In the genomic region with DNA sequence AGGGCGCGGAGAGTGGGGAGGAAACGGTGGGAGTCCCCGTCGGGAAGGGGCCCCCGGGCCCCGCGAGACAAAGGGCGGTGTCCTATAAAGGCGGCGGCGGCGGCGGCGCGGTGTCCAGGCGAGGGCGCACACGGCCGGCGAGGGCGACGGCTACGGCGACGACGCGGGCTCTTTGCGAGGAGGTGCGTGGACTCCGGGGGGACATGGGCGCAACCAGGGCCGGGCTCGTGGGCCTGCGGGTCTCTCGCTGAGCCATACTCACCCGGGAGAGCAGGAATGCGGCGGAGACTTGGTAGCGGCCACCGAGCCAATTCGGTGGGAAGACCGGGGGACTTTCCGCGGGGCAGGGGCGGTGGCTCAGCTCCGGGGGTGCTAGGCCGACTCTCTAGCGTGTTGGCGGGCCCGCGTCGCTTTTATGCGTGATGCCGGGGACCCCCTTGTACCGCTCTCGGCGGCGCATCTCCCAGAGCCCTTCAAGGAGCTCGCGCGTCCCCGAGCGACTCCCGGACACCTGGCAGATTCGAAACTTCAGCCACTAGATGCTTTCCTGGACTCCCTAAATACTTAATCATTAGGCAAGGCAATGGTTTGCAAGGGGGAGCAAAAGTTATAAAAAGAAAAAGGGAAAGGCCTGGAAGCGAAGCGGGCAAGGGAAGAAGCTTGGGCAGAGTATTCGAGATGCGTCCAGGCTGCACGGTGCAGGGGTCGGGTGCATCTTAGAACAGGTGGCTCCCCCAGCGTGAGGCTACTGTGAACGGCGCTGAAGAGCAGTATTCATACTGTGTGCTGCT, we compare ENCODE assay signal across 8 cellular contexts. TPM values are rescaled to one million over a fixed set of nuclear protein-coding genes. Genes with fewer than 3 reads are reported as not detected.
DNase-seq lines count a peak whose midpoint lies in the region; ATAC-seq and TF ChIP-seq lines count a peak whose summit lies in the region.

No MANE protein-coding gene starts in this region.

- peak overlapping the region; percentile 66 for H3K9ac ChIP-seq in OCI-LY3 (ENCODE audit: low read length)

- CTCF ChIA-PET in PC-9 (lab: Charles Lee) = no interaction called here

- H3K27ac Mint-ChIP-seq in dendritic cell treated with granulocyte-macrophage colony-stimulating factor and Interleukin-4, amounts not matched to agents 40 ng/mL and 50 ng/mL, for 4 days = no peak overlapping the region
- no peak overlapping the region for H3K27ac Mint-ChIP-seq in type B pancreatic cell

- H3K36me3 ChIP-seq in OCI-LY3 (replicated peaks; ENCODE audit: low read depth, low read length) = no peaks in the 10 kb centered on the region
- no peaks in the 10 kb centered on the region for H3K36me3 ChIP-seq in lower lobe of right lung
- H3K36me3 ChIP-seq in PC-9 (ENCODE audit: low read depth) = no peaks in the 10 kb centered on the region

- H3K9me2 ChIP-seq in PC-9 (ENCODE audit: insufficient read depth) = no peaks in the 10 kb centered on the region

- POLR2A ChIA-PET in PC-9 (lab: Charles Lee; ENCODE audit: unreplicated experiment) = no interaction called here

- H3K4me1 ChIP-seq in OCI-LY3 (ENCODE audit: low read length) (peaks cover 13% of the 10 kb centered on the region), lower lobe of right lung (peaks cover 10% of the 10 kb centered on the region), PC-9 (replicated peaks; ENCODE audit: insufficient read depth) (no peaks in the 10 kb centered on the region)

- H3K4me3 ChIP-seq in OCI-LY3 (ENCODE audit: low read length) (peak overlapping the region; percentile 89), lower lobe of right lung (peak overlapping the region; percentile 48), PC-9 (no peak overlapping the region)

- H3K9me3 Mint-ChIP-seq in dendritic cell treated with granulocyte-macrophage colony-stimulating factor and Interleukin-4, amounts not matched to agents 40 ng/mL and 50 ng/mL, for 4 days = no peaks in the 10 kb centered on the region
- H3K9me3 Mint-ChIP-seq in type B pancreatic cell = no peaks in the 10 kb centered on the region

- TF ChIP-seq CTCF in OCI-LY3 (IDR thresholded peaks at IDR 0.05; ENCODE audit: low read depth, low read length) (peak; percentile 55), lower lobe of right lung (IDR thresholded peaks at IDR 0.05) (peak; percentile 23), type B pancreatic cell (conservative IDR thresholded peaks at IDR 0.05) (peak; percentile 34), PC-9 (conservative IDR thresholded peaks at IDR 0.05) (no peak)

- H2AFZ ChIP-seq in OCI-LY3 (ENCODE audit: low read depth, low read length) (peak overlapping the region; percentile 95), PC-9 (no peak overlapping the region)

- intact Hi-C loops in Right ventricle myocardium inferior (cut with DNase I) = loop anchor here (1.0 kb wide), 1 partner anchor 62 kb away; no protein-coding TSS in a partner anchor
- intact Hi-C loops in cardiac septum (cut with DNase I) = loop anchor here (5.0 kb wide), 1 partner anchor 56 kb away; no protein-coding TSS in a partner anchor
- intact Hi-C loops in dendritic cell treated with granulocyte-macrophage colony-stimulating factor and Interleukin-4, amounts not matched to agents 40 ng/mL and 50 ng/mL, for 4 days (cut with micrococcal nuclease) = no loop called here
- intact Hi-C loops in lower lobe of right lung (cut with DNase I) = no loop called here
- intact Hi-C loops in PC-9 (cut with micrococcal nuclease; ENCODE audit: unreplicated experiment) = no loop called here

- H4K20me1 ChIP-seq in OCI-LY3 (ENCODE audit: insufficient read depth, low read length) (no peaks in the 10 kb centered on the region), PC-9 (ENCODE audit: insufficient read depth) (no peaks in the 10 kb centered on the region)

- no peaks in the 10 kb centered on the region for H3F3A ChIP-seq in PC-9 (ENCODE audit: insufficient read depth, low read depth)

- H3K4me3 Mint-ChIP-seq in dendritic cell treated with granulocyte-macrophage colony-stimulating factor and Interleukin-4, amounts not matched to agents 40 ng/mL and 50 ng/mL, for 4 days = peak overlapping the region; percentile 73
- peak overlapping the region; percentile 88 for H3K4me3 Mint-ChIP-seq in type B pancreatic cell

- peaks cover 11% of the 10 kb centered on the region for H3K27me3 ChIP-seq in OCI-LY3 (ENCODE audit: low read depth, low read length)
- peaks cover 25% of the 10 kb centered on the region for H3K27me3 ChIP-seq in lower lobe of right lung (ENCODE audit: low read depth)
- no peaks in the 10 kb centered on the region for H3K27me3 ChIP-seq in PC-9 (ENCODE audit: insufficient read depth, low read depth)

- H3K27ac ChIP-seq in OCI-LY3 (ENCODE audit: low read length) (no peak overlapping the region), lower lobe of right lung (no peak overlapping the region), PC-9 (no peak overlapping the region)

- H3K4me1 Mint-ChIP-seq in dendritic cell treated with granulocyte-macrophage colony-stimulating factor and Interleukin-4, amounts not matched to agents 40 ng/mL and 50 ng/mL, for 4 days (ENCODE audit: low read depth) = peaks cover 13% of the 10 kb centered on the region
- H3K4me1 Mint-ChIP-seq in type B pancreatic cell (ENCODE audit: unreplicated experiment) = peaks cover 15% of the 10 kb centered on the region

- no TSS peak for BruUV-seq in PC-9 (replicated peaks; lab: Mats Ljungman, UMichigan)

- H3K4me2 ChIP-seq in OCI-LY3 (ENCODE audit: low read length) (peak overlapping the region; percentile 84), PC-9 (no peak overlapping the region)

- ATAC-seq in Right ventricle myocardium inferior = peak; percentile 76
- ATAC-seq in HG02885 (IDR thresholded peaks at IDR 0.05; ENCODE audit: poor library complexity, unreplicated experiment) = peak; percentile 81
- peak; percentile 63 to 74 for ATAC-seq in lower lobe of right lung

- DNase-seq in Right ventricle myocardium inferior (ENCODE audit: missing footprints) (no peak), cardiac septum (ENCODE audit: low spot score) (no peak), lower lobe of right lung (no peak), type B pancreatic cell (ENCODE audit: extremely low spot score, unreplicated experiment) (no peak), PC-9 (no peak)

- H3K79me2 ChIP-seq in OCI-LY3 (ENCODE audit: low read length) (no peaks in the 10 kb centered on the region), PC-9 (ENCODE audit: low read depth) (no peaks in the 10 kb centered on the region)

- peaks cover 34% of the 10 kb centered on the region for H3K27me3 Mint-ChIP-seq in dendritic cell treated with granulocyte-macrophage colony-stimulating factor and Interleukin-4, amounts not matched to agents 40 ng/mL and 50 ng/mL, for 4 days
- peaks cover 42% of the 10 kb centered on the region for H3K27me3 Mint-ChIP-seq in type B pancreatic cell

- H3K36me3 Mint-ChIP-seq in dendritic cell treated with granulocyte-macrophage colony-stimulating factor and Interleukin-4, amounts not matched to agents 40 ng/mL and 50 ng/mL, for 4 days (ENCODE audit: low read depth) = no peaks in the 10 kb centered on the region
- H3K36me3 Mint-ChIP-seq in type B pancreatic cell = no peaks in the 10 kb centered on the region

- no peaks in the 10 kb centered on the region for H3K9me3 ChIP-seq in OCI-LY3 (ENCODE audit: insufficient read depth, low read length)
- H3K9me3 ChIP-seq in lower lobe of right lung = no peaks in the 10 kb centered on the region
- H3K9me3 ChIP-seq in PC-9 (ENCODE audit: insufficient read depth, low read depth) = no peaks in the 10 kb centered on the region

RNA-seq across cellular contexts. Expression of a gene that starts 5.9 kb away (rescaled TPM):
- total RNA-seq in Right ventricle myocardium inferior (not detected), cardiac septum (not detected), lower lobe of right lung (not detected), type B pancreatic cell (ENCODE audit: low replicate concordance) (0.65 TPM in 1 of 2 replicates, not detected in the other), PC-9 (2021) (not detected in 2 replicates)

RNA-seq across cellular contexts. Expression of a gene that starts 38.0 kb away (rescaled TPM):
- total RNA-seq in Right ventricle myocardium inferior = 57.2 TPM
- 36.2 TPM for total RNA-seq in cardiac septum
- total RNA-seq in lower lobe of right lung = 10.9 TPM
- 18.5 and 21.3 TPM in 2 replicates for total RNA-seq in type B pancreatic cell (ENCODE audit: low replicate concordance)
- 19.0 and 19.5 TPM in 2 replicates for total RNA-seq in PC-9 (2021)

Comparison
In these comparisons a context has a peak if more than half of its experiments do, and no peak if none do; other contexts are left out.
1. intact Hi-C loops: an anchor here in Right ventricle myocardium inferior (1.0 kb wide) and cardiac septum (5.0 kb wide); none called in dendritic cell treated with granulocyte-macrophage colony-stimulating factor and Interleukin-4, amounts not matched to agents 40 ng/mL and 50 ng/mL, for 4 days, lower lobe of right lung and PC-9.